Comparison of ENCODE assay signal across 13 cellular contexts in the genomic region with DNA sequence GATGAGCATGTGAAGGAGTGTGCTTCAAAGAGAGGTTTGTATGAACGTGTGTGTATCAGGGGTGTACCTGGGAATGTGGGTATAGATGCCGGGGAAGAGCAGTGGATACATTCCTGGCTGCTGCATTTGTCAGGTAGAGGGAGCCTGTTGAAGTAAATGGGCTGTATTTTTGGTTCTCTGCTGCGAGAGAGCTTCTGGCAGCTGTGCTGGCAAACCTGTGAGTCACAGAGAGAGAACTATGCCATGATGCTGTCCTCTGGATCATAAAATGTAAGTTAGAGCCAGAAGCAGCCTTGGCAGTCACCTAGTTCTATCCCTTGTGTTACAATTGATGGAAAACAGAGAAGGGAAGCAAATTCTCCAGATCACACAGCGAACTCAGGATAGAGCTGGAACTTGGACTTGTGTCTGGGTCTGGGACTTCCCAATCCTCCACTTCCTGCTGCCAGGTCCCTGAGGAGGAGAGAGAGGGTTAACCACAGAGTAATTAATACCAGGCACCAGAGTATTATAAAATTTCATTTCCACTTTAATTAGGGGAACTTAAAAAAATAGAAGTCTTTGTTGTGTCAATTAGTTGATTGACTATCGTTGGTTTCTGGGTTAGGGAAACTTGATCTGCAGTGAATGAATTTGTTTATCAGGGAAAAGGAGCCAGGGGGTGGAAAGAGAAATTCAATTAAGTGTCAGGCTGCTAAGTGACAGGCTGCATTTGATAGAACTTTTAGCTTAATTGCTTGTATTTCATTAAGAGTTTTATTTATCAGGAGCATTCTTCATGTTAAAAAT. TPM values are rescaled to one million over a fixed set of nuclear protein-coding genes. Genes with fewer than 3 reads are reported as not detected.
DNase-seq lines count a peak whose midpoint lies in the region; ATAC-seq and TF ChIP-seq lines count a peak whose summit lies in the region.
"Had no signal": no experiment of that assay in that cellular context is flagged by ENCODE, and none has a peak within 500 bp of the region (broad histone marks: within the 10 kb centered on the region; RNA-seq: fewer than 3 reads in every experiment).

No MANE protein-coding gene starts in this region.

- DNase-seq in H7 (peak; percentile 45), fibroblast of mammary gland (ENCODE audit: low read depth) (peak; percentile 61), superior temporal gyrus (ENCODE audit: extremely low spot score) (peak; percentile 58), GM13977 (ENCODE audit: low spot score) (no peak), COR-L47 (lab: John Stamatoyannopoulos, UW) (no peak)
- DNase-seq: activated naive CD8-positive, alpha-beta T cell treated with anti-CD3 and anti-CD28 coated beads, Interleukin-2, amount 50 U/mL, for 24 hours; endodermal cell; NCI-H2029 treated with DMSO at 0.1 percent for 48 hours; stimulated activated CD4-positive, alpha-beta T cell treated with anti-CD3 and anti-CD28 coated beads, Interleukin-4, amount 100 ng/mL, for 4 hours; stomach had no signal

- TF ChIP-seq CTCF in fibroblast of mammary gland (conservative IDR thresholded peaks at IDR 0.05; ENCODE audit: control insufficient read depth, insufficient read depth, low read depth, low read length) (peak; percentile 6), GM13977 (IDR thresholded peaks at IDR 0.05; ENCODE audit: extremely low read depth, insufficient read depth, missing control alignments) (no peak)

- H3K36me3 ChIP-seq in H7 (replicated peaks; ENCODE audit: control insufficient read depth, insufficient read depth, low read length): no peaks in the 10 kb centered on the region
- H3K36me3 ChIP-seq: stomach had no signal

- H3K27me3 ChIP-seq in H7 (ENCODE audit: control insufficient read depth, insufficient read depth, low read length): no peaks in the 10 kb centered on the region

- in situ Hi-C loops in GM13977 (cut with MboI; ENCODE audit: low pct_unique_long_range_greater_than_20kb, low sequenced_read_pairs, unreplicated experiment): no loop called here

- ATAC-seq in SK-N-SH treated with all-trans-retinoic acid at 6 μM for 48 hours: peak; percentile 90
- ATAC-seq in HG03439 (IDR thresholded peaks at IDR 0.05; ENCODE audit: unreplicated experiment): no peak
- ATAC-seq: activated naive CD8-positive, alpha-beta T cell treated with anti-CD3 and anti-CD28 coated beads, Interleukin-2, amount 50 U/mL, for 24 hours had no signal

- H3K4me3 ChIP-seq in H7 (ENCODE audit: insufficient read depth, low read depth, low read length): no peak overlapping the region
- H3K4me3 ChIP-seq in fibroblast of mammary gland (ENCODE audit: control insufficient read depth, low read depth, low read length): no peak overlapping the region
- H3K4me3 ChIP-seq: stomach had no signal

TF ChIP-seq in SK-N-SH treated with all-trans-retinoic acid at 6 μM for 48 hours, 23 proteins besides CTCF, POLR2A, EP300 and RAD21:
- TF ChIP-seq RARB (CRISPR knock-in tag; IDR thresholded peaks at IDR 0.05) (no peak), ZNF8 (CRISPR knock-in tag; IDR thresholded peaks at IDR 0.05) (no peak), TOX (CRISPR knock-in tag; IDR thresholded peaks at IDR 0.05; ENCODE audit: borderline replicate concordance) (no peak), CSDC2 (CRISPR knock-in tag; IDR thresholded peaks at IDR 0.05) (no peak), ISL1 (CRISPR knock-in tag; IDR thresholded peaks at IDR 0.05) (no peak), ZFP30 (CRISPR knock-in tag; IDR thresholded peaks at IDR 0.05) (no peak), ZNF565 (CRISPR knock-in tag; conservative IDR thresholded peaks at IDR 0.05; ENCODE audit: low read depth) (no peak)
- TF ChIP-seq, protein P1, sequence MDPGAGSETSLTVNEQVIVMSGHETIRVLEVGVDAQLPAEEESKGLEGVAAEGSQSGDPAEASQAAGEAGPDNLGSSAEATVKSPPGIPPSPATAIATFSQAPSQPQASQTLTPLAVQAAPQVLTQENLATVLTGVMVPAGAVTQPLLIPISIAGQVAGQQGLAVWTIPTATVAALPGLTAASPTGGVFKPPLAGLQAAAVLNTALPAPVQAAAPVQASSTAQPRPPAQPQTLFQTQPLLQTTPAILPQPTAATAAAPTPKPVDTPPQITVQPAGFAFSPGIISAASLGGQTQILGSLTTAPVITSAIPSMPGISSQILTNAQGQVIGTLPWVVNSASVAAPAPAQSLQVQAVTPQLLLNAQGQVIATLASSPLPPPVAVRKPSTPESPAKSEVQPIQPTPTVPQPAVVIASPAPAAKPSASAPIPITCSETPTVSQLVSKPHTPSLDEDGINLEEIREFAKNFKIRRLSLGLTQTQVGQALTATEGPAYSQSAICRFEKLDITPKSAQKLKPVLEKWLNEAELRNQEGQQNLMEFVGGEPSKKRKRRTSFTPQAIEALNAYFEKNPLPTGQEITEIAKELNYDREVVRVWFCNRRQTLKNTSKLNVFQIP (CRISPR knock-in tag; IDR thresholded peaks at IDR 0.05; ENCODE audit: borderline replicate concordance, low read depth): no peak

RNA-seq across cellular contexts. Expression of a gene that starts 41.1 kb away (rescaled TPM):
- total RNA-seq in H7 (2014; rRNA removed; shearing (Covaris generic)): not detected in 2 replicates
- total RNA-seq: endodermal cell, pulmonary artery endothelial cell, stomach had no signal

Comparison
In these comparisons a context has a peak if more than half of its experiments do, and no peak if none do; other contexts are left out.
1. DNase-seq: peak in H7 (single experiment), fibroblast of mammary gland (single experiment) and superior temporal gyrus (single experiment); none in GM13977 (single experiment) and COR-L47 (single experiment).